ENCODE assay signal across 15 cellular contexts in the genomic region with DNA sequence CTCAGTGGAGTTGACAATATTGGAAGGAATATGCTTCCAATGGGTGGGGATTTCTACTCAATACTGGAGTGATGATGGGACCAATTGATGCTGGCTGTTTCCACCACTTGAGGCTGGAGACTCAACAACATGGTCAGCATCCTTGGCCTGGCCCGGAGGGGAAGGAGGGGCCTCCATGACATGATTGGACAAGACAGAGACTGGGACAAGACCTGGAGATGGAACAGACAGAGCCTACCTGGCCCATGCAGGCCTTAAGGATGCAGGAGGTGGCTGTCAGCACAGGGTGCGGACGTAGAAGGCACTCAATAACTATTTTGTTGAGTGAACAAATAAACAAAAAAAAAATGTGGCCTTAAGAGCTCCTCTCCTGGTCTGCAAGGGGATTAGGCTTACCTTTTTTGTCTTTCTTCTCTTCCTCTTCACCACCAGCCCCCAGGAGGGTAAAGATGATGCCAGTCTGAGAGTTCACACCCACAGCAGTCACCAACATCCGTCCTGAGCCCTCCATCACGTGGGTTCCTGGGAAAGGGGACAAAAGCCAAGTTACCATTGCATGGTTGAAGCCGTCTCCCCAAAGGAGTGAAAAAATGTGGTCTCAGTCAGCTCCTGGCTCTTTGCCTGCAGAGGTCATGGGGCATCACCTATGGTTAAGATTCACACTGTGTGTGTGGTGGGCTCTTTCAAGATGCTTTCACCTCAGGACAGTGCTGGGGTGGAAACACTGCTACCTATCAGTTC.
DNase-seq lines count a peak whose midpoint lies in the region; ATAC-seq and TF ChIP-seq lines count a peak whose summit lies in the region.
"Had no signal": no experiment of that assay in that cellular context is flagged by ENCODE, and none has a peak within 500 bp of the region (broad histone marks: within the 10 kb centered on the region; RNA-seq: fewer than 3 reads in every experiment).

No MANE protein-coding gene starts in this region.

- H3K4me3 ChIP-seq in right cardiac atrium (ENCODE audit: low read length) = no peak overlapping the region
- peak overlapping the region in 3 of 5 donors; percentile 30 to 41 (median 40) for H3K4me3 ChIP-seq in subcutaneous abdominal adipose tissue (ENCODE audit: low read depth in 1 of 5, low read length in 5 of 5)
- H3K4me3 ChIP-seq: left ventricle myocardium inferior, uterus had no signal

- DNase-seq in Right ventricle myocardium inferior (ENCODE audit: missing footprints) (peak; percentile 6), right cardiac atrium (no peak), SK-N-DZ (ENCODE audit: low spot score) (peak; percentile 40), foreskin keratinocyte (peak; percentile 27 to 57), RPMI8226 (no peak)
- DNase-seq: activated CD4-positive, alpha-beta memory T cell treated with anti-CD3 and anti-CD28 coated beads for 36 hours; activated T-cell treated with anti-CD3 and anti-CD28 coated beads, Interleukin-2, amount 50 U/mL, for 24 hours; left ventricle myocardium inferior; NCI-H1694 treated with DMSO at 0.1 percent for 48 hours; SHP77; uterus had no signal

- no peak for TF ChIP-seq CTCF in foreskin keratinocyte (conservative IDR thresholded peaks at IDR 0.05)

- H3K9me3 ChIP-seq in right cardiac atrium (ENCODE audit: control insufficient read depth, low read length) (peaks cover 10% of the 10 kb centered on the region), subcutaneous abdominal adipose tissue (ENCODE audit: control insufficient read depth in 5 of 5, low read length in 5 of 5) (peaks cover 9 to 41% (median 36%) of the 10 kb centered on the region in 5 donors)

- H3K9ac ChIP-seq in subcutaneous abdominal adipose tissue (ENCODE audit: low read length in 5 of 5) = no peak overlapping the region

- H3K36me3 ChIP-seq in subcutaneous abdominal adipose tissue (ENCODE audit: control insufficient read depth in 5 of 5, insufficient read depth in 5 of 5, low read length in 5 of 5) = no peaks in the 10 kb centered on the region
- H3K36me3 ChIP-seq: left ventricle myocardium inferior, uterus had no signal

- H3K4me1 ChIP-seq in right cardiac atrium (ENCODE audit: control insufficient read depth, insufficient read depth, low read length) (no peaks in the 10 kb centered on the region), foreskin keratinocyte (no peaks in the 10 kb centered on the region), subcutaneous abdominal adipose tissue (ENCODE audit: control insufficient read depth in 5 of 5, insufficient read depth in 5 of 5, low read length in 5 of 5) (peaks cover 0 to 5% (median 0%) of the 10 kb centered on the region in 5 donors)
- H3K4me1 ChIP-seq: left ventricle myocardium inferior, uterus had no signal

- H3K27me3 ChIP-seq in right cardiac atrium (ENCODE audit: control insufficient read depth, insufficient read depth) = no peaks in the 10 kb centered on the region
- H3K27me3 ChIP-seq in foreskin keratinocyte = peaks cover 5% of the 10 kb centered on the region
- H3K27me3 ChIP-seq in subcutaneous abdominal adipose tissue (ENCODE audit: control insufficient read depth in 5 of 5, insufficient read depth in 4 of 5, low read length in 5 of 5) = peaks cover 0 to 11% (median 0%) of the 10 kb centered on the region in 5 donors
- H3K27me3 ChIP-seq: uterus had no signal

- 53% methylated on average over 6 of the region's 6 CpGs for WGBS in right cardiac atrium

- intact Hi-C loops in Right ventricle myocardium inferior (cut with DNase I) (no loop called here), right cardiac atrium (cut with DNase I) (no loop called here)

- no peak overlapping the region for H3K27ac ChIP-seq in right cardiac atrium (ENCODE audit: low read length)
- H3K27ac ChIP-seq in foreskin keratinocyte = no peak overlapping the region
- H3K27ac ChIP-seq in subcutaneous abdominal adipose tissue (ENCODE audit: low read depth, low read length) = no peak overlapping the region
- H3K27ac ChIP-seq: left ventricle myocardium inferior, uterus, VCaP had no signal

- ATAC-seq in Right ventricle myocardium inferior = no peak
- ATAC-seq in right cardiac atrium = no peak
- ATAC-seq in foreskin keratinocyte = no peak
- ATAC-seq in HG02870 (IDR thresholded peaks at IDR 0.05; ENCODE audit: unreplicated experiment) = no peak
- ATAC-seq in HG03432 (IDR thresholded peaks at IDR 0.05; ENCODE audit: unreplicated experiment) = no peak

Comparison
In these comparisons a context has a peak if more than half of its experiments do, and no peak if none do; other contexts are left out.
1. DNase-seq: peak in Right ventricle myocardium inferior (single experiment), SK-N-DZ (single experiment) and foreskin keratinocyte (2 of 2); none in right cardiac atrium (0 of 3) and RPMI8226 (single experiment).